In the genomic region with DNA sequence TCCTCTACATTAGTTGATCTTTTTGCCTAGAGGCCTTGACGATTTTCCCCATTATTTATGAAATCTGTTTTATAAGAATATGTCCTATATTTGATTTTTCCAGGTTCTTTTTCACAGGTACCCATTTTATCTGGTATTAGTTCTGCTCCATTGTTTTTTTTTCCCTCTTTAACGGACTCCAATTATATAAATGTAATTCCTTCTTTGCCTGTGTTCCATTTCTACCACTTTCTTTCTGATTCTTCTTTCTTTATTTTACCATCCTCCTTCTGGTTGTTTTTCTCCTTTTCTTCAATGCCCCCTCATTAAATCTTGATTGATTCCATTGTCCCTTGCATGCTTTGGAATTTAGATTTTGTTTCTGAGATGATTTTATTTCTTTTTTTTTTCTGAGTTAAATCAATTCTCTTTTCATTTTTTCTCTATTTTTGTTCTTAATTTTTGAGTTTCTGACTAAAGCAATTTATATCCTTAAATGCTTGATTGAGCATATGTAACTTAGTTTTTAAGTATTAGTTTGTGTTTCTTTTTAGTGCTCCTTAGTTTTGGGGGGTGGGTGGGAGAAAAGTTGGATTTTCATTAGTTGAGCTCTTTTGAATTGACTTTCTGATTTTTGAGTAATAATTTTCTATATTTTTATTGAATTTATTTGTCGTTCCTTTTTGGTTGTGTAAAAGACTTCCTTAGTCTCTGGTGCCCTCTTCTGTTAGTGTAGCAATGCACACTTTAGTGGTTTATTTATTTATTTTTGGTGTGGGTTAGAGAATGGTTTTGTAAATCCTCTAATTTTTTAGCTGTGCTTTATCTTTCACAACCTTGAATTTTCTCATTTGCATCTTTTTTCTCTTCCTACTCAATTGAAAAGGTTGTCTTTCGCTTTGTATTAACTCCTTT, we compare ENCODE assay signal across 8 cellular contexts.
DNase-seq lines count a peak whose midpoint lies in the region; ATAC-seq and TF ChIP-seq lines count a peak whose summit lies in the region.

No MANE protein-coding gene starts in this region.

- peak in 3 of 4 experiments; percentile 18 to 50 (median 35) for TF ChIP-seq CTCF in prostate gland (IDR thresholded peaks at IDR 0.05)

- no peaks in the 10 kb centered on the region for H3K27me3 ChIP-seq in prostate gland (replicated peaks; ENCODE audit: insufficient read depth)

- DNase-seq in NCI-H2171 treated with DMSO at 0.1 percent for 48 hours (lab: John Stamatoyannopoulos, UW) (peak; percentile 47), NCI-H2171 (lab: John Stamatoyannopoulos, UW) (no peak), NCI-H526 treated with DMSO at 0.1 percent for 48 hours (lab: John Stamatoyannopoulos, UW) (peak; percentile 10), dedifferentiated amniotic fluid mesenchymal stem cell (ENCODE audit: extremely low spot score) (peak; percentile 19), prostate gland (ENCODE audit: low spot score) (no peak), nucleus accumbens (lab: John Stamatoyannopoulos, UW) (no peak)
- no peak for DNase-seq in stimulated activated naive CD8-positive, alpha-beta T cell treated with anti-CD3 and anti-CD28 coated beads, Interleukin-15, Interleukin-2, amounts not matched to agents 100 U/mL and 50 U/mL, for 24 hours

- no peak overlapping the region for H3K4me3 ChIP-seq in prostate gland

- no peak for ATAC-seq in stimulated activated naive CD8-positive, alpha-beta T cell treated with anti-CD3 and anti-CD28 coated beads, Interleukin-15, Interleukin-2, amounts not matched to agents 100 U/mL and 50 U/mL, for 24 hours
- ATAC-seq in HG03571 (IDR thresholded peaks at IDR 0.05; ENCODE audit: unreplicated experiment), result no peak

- no peak overlapping the region for H3K27ac ChIP-seq in prostate gland

- 91% methylated on average over 4 of the region's 4 CpGs for WGBS in prostate gland

- no peaks in the 10 kb centered on the region for H3K4me1 ChIP-seq in prostate gland (replicated peaks)

- no peaks in the 10 kb centered on the region for H3K9me3 ChIP-seq in prostate gland

- no peaks in the 10 kb centered on the region for H3K36me3 ChIP-seq in prostate gland

- TF ChIP-seq POLR2A in prostate gland (IDR thresholded peaks at IDR 0.05), result no peak

- intact Hi-C loops in prostate gland (cut with DNase I), result no loop called here

Comparison
In these comparisons a context has a peak if more than half of its experiments do, and no peak if none do; other contexts are left out.
1. DNase-seq: peak in NCI-H2171 treated with DMSO at 0.1 percent for 48 hours (single experiment), NCI-H526 treated with DMSO at 0.1 percent for 48 hours (single experiment) and dedifferentiated amniotic fluid mesenchymal stem cell (single experiment); none in NCI-H2171 (single experiment), prostate gland (single experiment), stimulated activated naive CD8-positive, alpha-beta T cell treated with anti-CD3 and anti-CD28 coated beads, Interleukin-15, Interleukin-2, amounts not matched to agents 100 U/mL and 50 U/mL, for 24 hours (single experiment) and nucleus accumbens (0 of 56).